18 cellular contexts compared by ENCODE assay signal in genomic region chr13:71079638-71080037, GRCh38.
DNase-seq lines count a peak whose midpoint lies in the region; ATAC-seq and TF ChIP-seq lines count a peak whose summit lies in the region.
"Had no signal": no experiment of that assay in that cellular context is flagged by ENCODE, and none has a peak within 500 bp of the region (broad histone marks: within the 10 kb centered on the region; RNA-seq: fewer than 3 reads in every experiment).

No MANE protein-coding gene starts in this region.

- DNase-seq in HT1080 (ENCODE audit: low read depth), result peak; percentile 25
- DNase-seq in RPMI7951 (ENCODE audit: low read depth), result peak; percentile 1
- DNase-seq in brain pericyte (ENCODE audit: low read depth, low spot score), result peak; percentile 5
- DNase-seq in neural progenitor cell (ENCODE audit: low spot score), result no peak
- DNase-seq in activated CD4-positive, alpha-beta T cell treated with anti-CD3 and anti-CD28 coated beads, Interleukin-2, amount 50 U/mL, for 4 hours, result no peak
- no peak for DNase-seq in natural killer cell treated with Interleukin-12 subunit alpha and Interleukin-12 subunit beta and Interleukin-15 and Interleukin-18, amount 100 ng/mL, for 72 hours (ENCODE audit: low spot score)
- DNase-seq in iPS-NIHi7 (ENCODE audit: extremely low spot score), result no peak
- no peak for DNase-seq in SHP77 (lab: John Stamatoyannopoulos, UW)
- DNase-seq: Calu3; CD8-positive, alpha-beta T cell; Karpas-422; NCI-H1436; NCI-H2029; NCI-H82; RPMI8226; SIG-M5 had no signal

- peaks cover 16% of the 10 kb centered on the region for H3K4me1 ChIP-seq in neural progenitor cell
- H3K4me1 ChIP-seq: BLaER1 treated with 17β-estradiol and CSF1 and Interleukin-3, amounts not matched to agents 10 nM and 100 nM had no signal

- no peaks in the 10 kb centered on the region for H3K9me3 ChIP-seq in neural progenitor cell (ENCODE audit: low read depth)
- H3K9me3 ChIP-seq: BLaER1 treated with 17β-estradiol and CSF1 and Interleukin-3, amounts not matched to agents 10 nM and 100 nM had no signal

- no peaks in the 10 kb centered on the region for H3K4me1 Mint-ChIP-seq in neural progenitor cell
- no peaks in the 10 kb centered on the region for H3K4me1 Mint-ChIP-seq in natural killer cell treated with Interleukin-12 subunit alpha and Interleukin-12 subunit beta and Interleukin-15 and Interleukin-18, amount 100 ng/mL, for 72 hours (ENCODE audit: low read depth in 2 of 2)
- H3K4me1 Mint-ChIP-seq: IgD-negative memory B cell had no signal

- ATAC-seq in natural killer cell treated with Interleukin-12 subunit alpha and Interleukin-12 subunit beta and Interleukin-15 and Interleukin-18, amount 100 ng/mL, for 72 hours, result no peak
- ATAC-seq: CD8-positive, alpha-beta T cell had no signal

- H4K20me1 ChIP-seq in neural progenitor cell (ENCODE audit: low read depth), result no peaks in the 10 kb centered on the region
- H4K20me1 ChIP-seq: BLaER1 treated with 17β-estradiol and CSF1 and Interleukin-3, amounts not matched to agents 10 nM and 100 nM had no signal

- H3K9ac ChIP-seq in neural progenitor cell, result no peak overlapping the region
- H3K9ac ChIP-seq: BLaER1 treated with 17β-estradiol and CSF1 and Interleukin-3, amounts not matched to agents 10 nM and 100 nM had no signal

- H3K9me3 Mint-ChIP-seq in neural progenitor cell, result no peaks in the 10 kb centered on the region
- peaks cover 14% of the 10 kb centered on the region for H3K9me3 Mint-ChIP-seq in natural killer cell treated with Interleukin-12 subunit alpha and Interleukin-12 subunit beta and Interleukin-15 and Interleukin-18, amount 100 ng/mL, for 72 hours
- H3K9me3 Mint-ChIP-seq: CD8-positive, alpha-beta T cell; IgD-negative memory B cell had no signal

- H3K27ac ChIP-seq in neural progenitor cell, result no peak overlapping the region
- H3K27ac ChIP-seq: BLaER1 treated with 17β-estradiol and CSF1 and Interleukin-3, amounts not matched to agents 10 nM and 100 nM had no signal

- no peaks in the 10 kb centered on the region for H3K79me2 ChIP-seq in neural progenitor cell (ENCODE audit: low read depth)

- no peak overlapping the region for H3K4me3 Mint-ChIP-seq in neural progenitor cell
- H3K4me3 Mint-ChIP-seq in natural killer cell treated with Interleukin-12 subunit alpha and Interleukin-12 subunit beta and Interleukin-15 and Interleukin-18, amount 100 ng/mL, for 72 hours, result no peak overlapping the region
- H3K4me3 Mint-ChIP-seq: CD8-positive, alpha-beta T cell; IgD-negative memory B cell had no signal

- no peak overlapping the region for H3K4me2 ChIP-seq in neural progenitor cell
- H3K4me2 ChIP-seq: BLaER1 treated with 17β-estradiol and CSF1 and Interleukin-3, amounts not matched to agents 10 nM and 100 nM had no signal

- H2AFZ ChIP-seq in neural progenitor cell (replicated peaks), result peak overlapping the region; percentile 23

- no peaks in the 10 kb centered on the region for H3K36me3 Mint-ChIP-seq in neural progenitor cell
- no peaks in the 10 kb centered on the region for H3K36me3 Mint-ChIP-seq in natural killer cell treated with Interleukin-12 subunit alpha and Interleukin-12 subunit beta and Interleukin-15 and Interleukin-18, amount 100 ng/mL, for 72 hours
- H3K36me3 Mint-ChIP-seq: CD8-positive, alpha-beta T cell; IgD-negative memory B cell had no signal

- no peak for TF ChIP-seq CTCF in neural progenitor cell (IDR thresholded peaks at IDR 0.05)

- no peaks in the 10 kb centered on the region for H3K27me3 ChIP-seq in neural progenitor cell
- H3K27me3 ChIP-seq: BLaER1 treated with 17β-estradiol and CSF1 and Interleukin-3, amounts not matched to agents 10 nM and 100 nM had no signal

- H3K27me3 Mint-ChIP-seq in neural progenitor cell (ENCODE audit: insufficient read depth, low read depth), result no peaks in the 10 kb centered on the region
- no peaks in the 10 kb centered on the region for H3K27me3 Mint-ChIP-seq in natural killer cell treated with Interleukin-12 subunit alpha and Interleukin-12 subunit beta and Interleukin-15 and Interleukin-18, amount 100 ng/mL, for 72 hours
- H3K27me3 Mint-ChIP-seq: IgD-negative memory B cell had no signal

- no peak overlapping the region for H3K27ac Mint-ChIP-seq in neural progenitor cell
- H3K27ac Mint-ChIP-seq in natural killer cell treated with Interleukin-12 subunit alpha and Interleukin-12 subunit beta and Interleukin-15 and Interleukin-18, amount 100 ng/mL, for 72 hours, result no peak overlapping the region
- H3K27ac Mint-ChIP-seq: CD8-positive, alpha-beta T cell; IgD-negative memory B cell had no signal

- H3K36me3 ChIP-seq in neural progenitor cell, result no peaks in the 10 kb centered on the region
- H3K36me3 ChIP-seq: BLaER1 treated with 17β-estradiol and CSF1 and Interleukin-3, amounts not matched to agents 10 nM and 100 nM had no signal

- no peaks in the 10 kb centered on the region for H3F3A ChIP-seq in neural progenitor cell (ENCODE audit: low read depth)

- H3K4me3 ChIP-seq in neural progenitor cell, result no peak overlapping the region
- H3K4me3 ChIP-seq: BLaER1 treated with 17β-estradiol and CSF1 and Interleukin-3, amounts not matched to agents 10 nM and 100 nM had no signal

Comparison
In these comparisons a context has a peak if more than half of its experiments do, and no peak if none do; other contexts are left out.
1. DNase-seq: peak in HT1080 (single experiment), RPMI7951 (single experiment) and brain pericyte (single experiment); none in neural progenitor cell (single experiment), activated CD4-positive, alpha-beta T cell treated with anti-CD3 and anti-CD28 coated beads, Interleukin-2, amount 50 U/mL, for 4 hours (0 of 2), natural killer cell treated with Interleukin-12 subunit alpha and Interleukin-12 subunit beta and Interleukin-15 and Interleukin-18, amount 100 ng/mL, for 72 hours (single experiment), iPS-NIHi7 (single experiment) and SHP77 (0 of 2).